In genomic region chr15:89745768-89746167, GRCh38 we compare ENCODE assay signal across 34 cellular contexts. TPM values are rescaled to one million over a fixed set of nuclear protein-coding genes. Genes with fewer than 3 reads are reported as not detected.
"Had no signal": no experiment of that assay in that cellular context is flagged by ENCODE, and none has a peak within 500 bp of the region (broad histone marks: within the 10 kb centered on the region; RNA-seq: fewer than 3 reads in every experiment).

No MANE protein-coding gene starts in this region.

- H3K36me3 Mint-ChIP-seq: activated naive CD8-positive, alpha-beta T cell; WTC11 had no signal

- DNase-seq: activated CD4-positive, alpha-beta T cell treated with anti-CD3 and anti-CD28 coated beads for 1 hour; activated CD4-positive, alpha-beta T cell treated with anti-CD3 and anti-CD28 coated beads for 4 hours; activated CD4-positive, alpha-beta T cell treated with anti-CD3 and anti-CD28 coated beads, Interleukin-2, amount 10 ng/mL, durations not matched to agents 7 days and 5 days; activated CD4-positive, alpha-beta T cell treated with anti-CD3 and anti-CD28 coated beads, Interleukin-2, amount 50 U/mL, for 4 hours; activated CD8-positive, alpha-beta memory T cell treated with anti-CD3 and anti-CD28 coated beads for 24 hours; activated CD8-positive, alpha-beta T cell treated with anti-CD3 and anti-CD28 coated beads for 36 hours; activated effector memory CD4-positive, alpha-beta T cell treated with Interleukin-2 at 50 U/mL for 16 hours; activated gamma-delta T cell treated with Interleukin-2 at 50 U/mL for 16 hours; activated naive CD4-positive, alpha-beta T cell treated with anti-CD3 and anti-CD28 coated beads, Interleukin-2, amount 50 U/mL, for 16 hours; activated naive CD4-positive, alpha-beta T cell treated with Interleukin-2 at 50 U/mL for 16 hours; activated T-cell treated with anti-CD3 and anti-CD28 coated beads, Interleukin-2, amount 50 U/mL, for 4 hours; amniotic stem cell; anterior cingulate cortex; central memory CD4-positive, alpha-beta T cell; cerebellar nuclear complex; colonic mucosa; effector CD8-positive, alpha-beta T cell; esophagus squamous epithelium; foreskin melanocyte; heart right ventricle had no signal

- H3K4me3 Mint-ChIP-seq: activated CD4-positive, alpha-beta T cell treated with anti-CD3 and anti-CD28 coated beads, Interleukin-2, amount 10 ng/mL, durations not matched to agents 7 days and 5 days; activated CD8-positive, alpha-beta T cell treated with anti-CD3 and anti-CD28 coated beads for 36 hours; activated naive CD8-positive, alpha-beta T cell; activated T-cell treated with anti-CD3 and anti-CD28 coated beads, Interleukin-2, amount 50 U/mL, for 4 hours; activated T-helper 17 cell treated with anti-CD3 and anti-CD28 coated beads, Interleukin-2, amount 50 U/mL, for 72 hours; WTC11 had no signal

- H3K27me3 Mint-ChIP-seq: activated T-helper 17 cell treated with anti-CD3 and anti-CD28 coated beads, Interleukin-2, amount 50 U/mL, for 72 hours had no signal

- H3K27me3 ChIP-seq: colonic mucosa had no signal

- H3K9me3 ChIP-seq: colonic mucosa, esophagus squamous epithelium, gastroesophageal sphincter, heart right ventricle had no signal

- H3K27ac Mint-ChIP-seq: activated CD4-positive, alpha-beta T cell treated with anti-CD3 and anti-CD28 coated beads, Interleukin-2, amount 10 ng/mL, durations not matched to agents 7 days and 5 days; activated CD8-positive, alpha-beta T cell treated with anti-CD3 and anti-CD28 coated beads for 36 hours; activated naive CD8-positive, alpha-beta T cell; activated T-helper 17 cell treated with anti-CD3 and anti-CD28 coated beads, Interleukin-2, amount 50 U/mL, for 72 hours; WTC11 had no signal

- ATAC-seq: activated CD8-positive, alpha-beta T cell treated with anti-CD3 and anti-CD28 coated beads for 36 hours; activated T-cell treated with anti-CD3 and anti-CD28 coated beads, Interleukin-2, amount 50 U/mL, for 4 hours; activated T-helper 17 cell treated with anti-CD3 and anti-CD28 coated beads, Interleukin-2, amount 50 U/mL, for 72 hours; gastroesophageal sphincter; heart right ventricle; WTC11 had no signal

- H3K27ac ChIP-seq: cardiac muscle cell, colonic mucosa, epithelial cell of prostate, esophagus squamous epithelium, gastroesophageal sphincter, heart right ventricle had no signal

- H3K4me1 Mint-ChIP-seq: activated T-helper 17 cell treated with anti-CD3 and anti-CD28 coated beads, Interleukin-2, amount 50 U/mL, for 72 hours had no signal

- H3K36me3 ChIP-seq: cardiac muscle cell, colonic mucosa, esophagus squamous epithelium, gastroesophageal sphincter, heart right ventricle had no signal

- H3K9me3 Mint-ChIP-seq: activated CD4-positive, alpha-beta T cell treated with anti-CD3 and anti-CD28 coated beads, Interleukin-2, amount 10 ng/mL, durations not matched to agents 7 days and 5 days; activated CD8-positive, alpha-beta T cell treated with anti-CD3 and anti-CD28 coated beads for 36 hours; activated T-cell treated with anti-CD3 and anti-CD28 coated beads, Interleukin-2, amount 50 U/mL, for 4 hours; activated T-helper 17 cell treated with anti-CD3 and anti-CD28 coated beads, Interleukin-2, amount 50 U/mL, for 72 hours; WTC11 had no signal

- FAIRE-seq: astrocyte, endometrium, endothelial cell of umbilical vein had no signal

- H3K4me3 ChIP-seq: cardiac muscle cell, colonic mucosa, esophagus squamous epithelium, gastroesophageal sphincter, heart right ventricle had no signal

RNA-seq across cellular contexts. Expression of gene MESP1, which starts 5.3 kb away (rescaled TPM):
- total RNA-seq: astrocyte had no signal
- polyA plus RNA-seq: fibroblast of lung had no signal

RNA-seq across cellular contexts. Expression of gene MESP2, which starts 30.4 kb away (rescaled TPM):
- total RNA-seq: activated CD4-positive, alpha-beta T cell treated with anti-CD3 and anti-CD28 coated beads, Interleukin-2, amount 10 ng/mL, durations not matched to agents 7 days and 5 days; activated CD8-positive, alpha-beta T cell treated with anti-CD3 and anti-CD28 coated beads for 36 hours; activated T-cell treated with anti-CD3 and anti-CD28 coated beads, Interleukin-2, amount 50 U/mL, for 4 hours; astrocyte; dermis microvascular lymphatic vessel endothelial cell; gastroesophageal sphincter; glomerular endothelial cell; T-helper 1 cell treated with Interleukin-12 subunit alpha and Interleukin-12 subunit beta and Interleukin-4 antibody, amounts not matched to agents 30 ng/mL and 1 ng/mL, for 36 hours had no signal
- polyA plus RNA-seq: fibroblast of lung had no signal

RNA-seq across cellular contexts. Expression of gene WDR93, which starts 55.2 kb away (rescaled TPM):
- total RNA-seq: activated CD4-positive, alpha-beta T cell treated with anti-CD3 and anti-CD28 coated beads, Interleukin-2, amount 10 ng/mL, durations not matched to agents 7 days and 5 days; activated CD8-positive, alpha-beta T cell treated with anti-CD3 and anti-CD28 coated beads for 36 hours; activated T-cell treated with anti-CD3 and anti-CD28 coated beads, Interleukin-2, amount 50 U/mL, for 4 hours; astrocyte; dermis microvascular lymphatic vessel endothelial cell; endothelial cell of umbilical vein; esophagus squamous epithelium; fibroblast of villous mesenchyme; glomerular endothelial cell; T-helper 1 cell treated with Interleukin-12 subunit alpha and Interleukin-12 subunit beta and Interleukin-4 antibody, amounts not matched to agents 30 ng/mL and 1 ng/mL, for 36 hours; WTC11 had no signal
